In genomic region chr18:58361212-58361611, GRCh38 we compare ENCODE assay signal across 18 cellular contexts.
DNase-seq lines count a peak whose midpoint lies in the region; ATAC-seq and TF ChIP-seq lines count a peak whose summit lies in the region.
"Had no signal": no experiment of that assay in that cellular context is flagged by ENCODE, and none has a peak within 500 bp of the region (broad histone marks: within the 10 kb centered on the region; RNA-seq: fewer than 3 reads in every experiment).

No MANE protein-coding gene starts in this region.

- H3K4me1 Mint-ChIP-seq in HFFc6 (ENCODE audit: low read depth), result peaks cover 73% of the 10 kb centered on the region
- H3K4me1 Mint-ChIP-seq in stimulated activated memory B cell treated with anti-CD40 and anti-IgM and Interleukin-4, amounts not matched to agents 10 μg/mL and 1 μg/mL and 100 μg/mL, for 72 hours, result no peaks in the 10 kb centered on the region
- H3K4me1 Mint-ChIP-seq: CD4-positive, alpha-beta memory T cell had no signal

- H3K4me3 ChIP-seq in choroid plexus epithelial cell (ENCODE audit: low read depth, low read length) (no peak overlapping the region), right cardiac atrium (ENCODE audit: low read length) (no peak overlapping the region), aorta (ENCODE audit: low read length in 2 of 2) (no peak overlapping the region)
- H3K4me3 ChIP-seq: esophagus squamous epithelium, GM12878 had no signal

- 34% methylated on average over 5 of the region's 5 CpGs for WGBS in right cardiac atrium
- WGBS in aorta, 2 donors, result 79 to 86% methylated on average over 5 of the region's 5 CpGs

- H3K36me3 Mint-ChIP-seq in HFFc6 (ENCODE audit: low read depth), result no peaks in the 10 kb centered on the region
- peaks cover 68% of the 10 kb centered on the region for H3K36me3 Mint-ChIP-seq in stimulated activated memory B cell treated with anti-CD40 and anti-IgM and Interleukin-4, amounts not matched to agents 10 μg/mL and 1 μg/mL and 100 μg/mL, for 72 hours

- H3K27ac ChIP-seq in right cardiac atrium (ENCODE audit: low read length) (peak overlapping the region; percentile 9), temporal lobe (ENCODE audit: low read depth, low read length) (peak overlapping the region; percentile 39), aorta (ENCODE audit: low read depth in 1 of 2, low read length in 2 of 2) (no peak overlapping the region)

- intact Hi-C loops in right cardiac atrium (cut with DNase I) (no loop called here), aorta (cut with DNase I) (no loop called here)

- peaks cover 0 to 1% of the 10 kb centered on the region in 2 donors for H3K36me3 ChIP-seq in aorta (ENCODE audit: control insufficient read depth in 1 of 2, insufficient read depth in 2 of 2, low read length in 1 of 2)

- H3K9me3 ChIP-seq in right cardiac atrium (ENCODE audit: control insufficient read depth, low read length) (no peaks in the 10 kb centered on the region), aorta (ENCODE audit: control insufficient read depth, low read length) (no peaks in the 10 kb centered on the region)
- H3K9me3 ChIP-seq: esophagus squamous epithelium had no signal

- DNase-seq in HFFc6 (no peak), choroid plexus epithelial cell (ENCODE audit: low read depth) (peak; percentile 12), right cardiac atrium (no peak), aorta (no peak), NCI-H510A treated with DMSO at 0.1 percent for 48 hours (lab: John Stamatoyannopoulos, UW) (no peak)
- DNase-seq: activated CD4-positive, alpha-beta T cell treated with anti-CD3 and anti-CD28 coated beads for 1 hour; activated CD8-positive, alpha-beta memory T cell treated with anti-CD3 and anti-CD28 coated beads, Interleukin-2, amount 50 U/mL, for 48 hours; activated naive CD4-positive, alpha-beta T cell treated with anti-CD3 and anti-CD28 coated beads, Interleukin-2, amount 50 U/mL, for 16 hours; CD4-positive, alpha-beta memory T cell; EL; esophagus squamous epithelium; NCI-H1694; NCI-H526 treated with DMSO at 0.1 percent for 48 hours; T-helper 1 cell had no signal

- TF ChIP-seq CTCF in HFFc6 (IDR thresholded peaks at IDR 0.05) (no peak), choroid plexus epithelial cell (conservative IDR thresholded peaks at IDR 0.05; ENCODE audit: low read depth, low read length) (no peak)

- peak overlapping the region; percentile 84 for H3K4me3 Mint-ChIP-seq in HFFc6
- no peak overlapping the region for H3K4me3 Mint-ChIP-seq in stimulated activated memory B cell treated with anti-CD40 and anti-IgM and Interleukin-4, amounts not matched to agents 10 μg/mL and 1 μg/mL and 100 μg/mL, for 72 hours

- H3K27me3 ChIP-seq in right cardiac atrium (ENCODE audit: control insufficient read depth, insufficient read depth), result no peaks in the 10 kb centered on the region
- no peaks in the 10 kb centered on the region for H3K27me3 ChIP-seq in aorta (ENCODE audit: control insufficient read depth in 1 of 2, insufficient read depth in 2 of 2, low read length in 1 of 2)
- H3K27me3 ChIP-seq: esophagus squamous epithelium had no signal

- H3K27me3 Mint-ChIP-seq in HFFc6 (ENCODE audit: insufficient read depth), result no peaks in the 10 kb centered on the region
- H3K27me3 Mint-ChIP-seq in stimulated activated memory B cell treated with anti-CD40 and anti-IgM and Interleukin-4, amounts not matched to agents 10 μg/mL and 1 μg/mL and 100 μg/mL, for 72 hours, result no peaks in the 10 kb centered on the region

- ATAC-seq in right cardiac atrium (peak; percentile 54 to 71), aorta (ENCODE audit: low FRiP score) (no peak), HG03354 (IDR thresholded peaks at IDR 0.05; ENCODE audit: poor library complexity, severe bottlenecking, unreplicated experiment) (no peak)
- ATAC-seq in stimulated activated memory B cell treated with anti-CD40 and anti-IgM and Interleukin-4, amounts not matched to agents 10 μg/mL and 1 μg/mL and 100 μg/mL, for 72 hours, result no peak
- ATAC-seq: GM12878 had no signal

- H3K4me1 ChIP-seq in right cardiac atrium (ENCODE audit: control insufficient read depth, insufficient read depth, low read length) (peaks cover 2% of the 10 kb centered on the region), aorta (ENCODE audit: control insufficient read depth in 1 of 2, insufficient read depth in 2 of 2, low read length in 2 of 2) (no peaks in the 10 kb centered on the region)

- H3K27ac Mint-ChIP-seq in HFFc6, result peak overlapping the region; percentile 99
- no peak overlapping the region for H3K27ac Mint-ChIP-seq in stimulated activated memory B cell treated with anti-CD40 and anti-IgM and Interleukin-4, amounts not matched to agents 10 μg/mL and 1 μg/mL and 100 μg/mL, for 72 hours
- H3K27ac Mint-ChIP-seq: CD4-positive, alpha-beta memory T cell had no signal

- H3K9me3 Mint-ChIP-seq in HFFc6, result no peaks in the 10 kb centered on the region
- no peaks in the 10 kb centered on the region for H3K9me3 Mint-ChIP-seq in stimulated activated memory B cell treated with anti-CD40 and anti-IgM and Interleukin-4, amounts not matched to agents 10 μg/mL and 1 μg/mL and 100 μg/mL, for 72 hours
- H3K9me3 Mint-ChIP-seq: CD4-positive, alpha-beta memory T cell had no signal

Comparison
In these comparisons a context has a peak if more than half of its experiments do, and no peak if none do; other contexts are left out.
1. ATAC-seq: peak in right cardiac atrium (2 of 2); none in aorta (single experiment), stimulated activated memory B cell treated with anti-CD40 and anti-IgM and Interleukin-4, amounts not matched to agents 10 μg/mL and 1 μg/mL and 100 μg/mL, for 72 hours (single experiment) and HG03354 (single experiment).
2. H3K27ac ChIP-seq: peak in right cardiac atrium (single experiment) and temporal lobe (single experiment); none in aorta (0 of 2).